Comparison of ENCODE assay signal across 22 cellular contexts in the genomic region with DNA sequence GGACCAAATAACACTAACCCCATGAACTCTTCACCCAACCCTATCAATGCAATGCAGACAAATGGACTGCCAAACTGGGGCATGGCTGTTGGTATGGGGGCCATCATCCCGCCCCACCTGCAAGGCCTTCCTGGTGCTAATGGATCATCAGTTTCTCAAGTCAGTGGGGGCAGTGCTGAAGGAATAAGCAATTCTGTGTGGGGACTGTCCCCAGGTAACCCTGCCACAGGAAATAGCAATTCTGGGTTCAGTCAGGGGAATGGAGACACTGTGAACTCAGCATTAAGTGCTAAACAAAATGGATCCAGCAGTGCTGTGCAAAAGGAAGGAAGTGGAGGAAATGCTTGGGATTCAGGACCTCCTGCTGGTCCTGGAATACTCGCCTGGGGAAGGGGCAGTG.
"Had no signal": no experiment of that assay in that cellular context is flagged by ENCODE, and none has a peak within 500 bp of the region (broad histone marks: within the 10 kb centered on the region; RNA-seq: fewer than 3 reads in every experiment).

No MANE protein-coding gene starts in this region.

- H3K4me1 ChIP-seq: prostate gland had no signal

- H3K36me3 ChIP-seq: ovary had no signal

- H3K27ac Mint-ChIP-seq: stimulated activated naive CD8-positive, alpha-beta T cell treated with anti-CD3 and anti-CD28 coated beads, Interleukin-15, Interleukin-2, amounts not matched to agents 100 ng/mL and 50 ng/mL, for 24 hours; T-helper 1 cell treated with Interleukin-12 subunit alpha and Interleukin-12 subunit beta and Interleukin-4 antibody, amounts not matched to agents 30 μg/mL and 1 μg/mL, for 36 hours had no signal

- H3K9me3 ChIP-seq: adrenal gland, heart left ventricle, ovary, prostate gland, right atrium auricular region, suprapubic skin, tibial nerve had no signal

- H3K27me3 Mint-ChIP-seq: stimulated activated naive CD8-positive, alpha-beta T cell treated with anti-CD3 and anti-CD28 coated beads, Interleukin-15, Interleukin-2, amounts not matched to agents 100 ng/mL and 50 ng/mL, for 24 hours had no signal

- H3K27ac ChIP-seq: adrenal gland, heart left ventricle, ovary, prostate gland, right atrium auricular region, suprapubic skin, tibial nerve had no signal

- H3K27me3 ChIP-seq: adrenal gland, heart left ventricle, ovary, right atrium auricular region, suprapubic skin, tibial nerve had no signal

- H3K9me3 Mint-ChIP-seq: natural killer cell; stimulated activated naive CD8-positive, alpha-beta T cell treated with anti-CD3 and anti-CD28 coated beads, Interleukin-15, Interleukin-2, amounts not matched to agents 100 ng/mL and 50 ng/mL, for 24 hours; T-helper 1 cell treated with Interleukin-12 subunit alpha and Interleukin-12 subunit beta and Interleukin-4 antibody, amounts not matched to agents 30 μg/mL and 1 μg/mL, for 36 hours had no signal

- DNase-seq: activated CD8-positive, alpha-beta memory T cell treated with anti-CD3 and anti-CD28 coated beads for 24 hours; activated CD8-positive, alpha-beta memory T cell treated with anti-CD3 and anti-CD28 coated beads, Interleukin-2, amount 50 U/mL, for 4 hours; activated naive CD4-positive, alpha-beta T cell treated with anti-CD3 and anti-CD28 coated beads, Interleukin-2, amount 50 U/mL, for 16 hours; activated T-cell treated with anti-CD3 and anti-CD28 coated beads, Interleukin-2, amount 50 U/mL, for 48 hours; adrenal gland; central memory CD4-positive, alpha-beta T cell; effector memory CD4-positive, alpha-beta T cell; heart left ventricle; islet precursor cell; left cardiac atrium; midbrain; natural killer cell; ovary; stimulated activated CD4-positive, alpha-beta T cell treated with anti-CD3 and anti-CD28 coated beads, Interleukin-4, amount 100 ng/mL, for 24 hours; T1000 had no signal

- H3K4me3 Mint-ChIP-seq: natural killer cell; stimulated activated naive CD8-positive, alpha-beta T cell treated with anti-CD3 and anti-CD28 coated beads, Interleukin-15, Interleukin-2, amounts not matched to agents 100 ng/mL and 50 ng/mL, for 24 hours; T-helper 1 cell treated with Interleukin-12 subunit alpha and Interleukin-12 subunit beta and Interleukin-4 antibody, amounts not matched to agents 30 μg/mL and 1 μg/mL, for 36 hours; WTC11 had no signal

- H3K4me3 ChIP-seq: adrenal gland, heart left ventricle, ovary, prostate gland, right atrium auricular region, suprapubic skin, tibial nerve had no signal

- ATAC-seq: heart left ventricle, left cardiac atrium, natural killer cell, WTC11 had no signal
